Comparison of ENCODE assay signal across 21 cellular contexts in the genomic region with DNA sequence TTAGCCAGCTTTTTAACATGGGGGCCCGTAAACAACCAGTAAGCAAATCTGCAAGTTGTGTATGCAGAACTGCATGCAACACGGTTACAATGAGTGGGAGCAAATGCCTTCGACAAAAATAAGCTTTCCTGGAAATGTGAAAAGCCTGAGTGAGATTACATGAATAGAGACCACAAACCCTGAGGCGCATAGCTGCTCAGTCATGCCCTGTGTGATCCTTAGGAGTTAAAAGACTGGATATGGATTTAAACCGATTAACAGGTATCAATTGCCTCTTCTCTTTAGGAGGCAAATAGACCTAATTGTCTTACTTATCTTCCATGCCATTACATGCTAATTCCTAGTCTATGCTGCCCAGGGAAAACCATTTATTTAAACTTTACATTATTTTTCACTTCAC.
DNase-seq lines count a peak whose midpoint lies in the region; ATAC-seq, FAIRE-seq and TF ChIP-seq lines count a peak whose summit lies in the region.
"Had no signal": no experiment of that assay in that cellular context is flagged by ENCODE, and none has a peak within 500 bp of the region (broad histone marks: within the 10 kb centered on the region; RNA-seq: fewer than 3 reads in every experiment).

No MANE protein-coding gene starts in this region.

- no peak overlapping the region for H3K27ac Mint-ChIP-seq in WTC11
- H3K27ac Mint-ChIP-seq: CD4-positive, alpha-beta memory T cell had no signal

- no peaks in the 10 kb centered on the region for H4K20me1 ChIP-seq in keratinocyte (ENCODE audit: control insufficient read depth, extremely low read depth, insufficient read depth, low read length)

- no peaks in the 10 kb centered on the region for H3K79me2 ChIP-seq in keratinocyte (ENCODE audit: control insufficient read depth, insufficient read depth, low read length)

- ATAC-seq in WTC11 (peak; percentile 43; the same call in 1 of the 2 replicates), HG03469 (IDR thresholded peaks at IDR 0.05; ENCODE audit: unreplicated experiment) (no peak), HG02973 (IDR thresholded peaks at IDR 0.05; ENCODE audit: unreplicated experiment) (no peak)
- ATAC-seq: A549, HCT116 had no signal

- CTCF ChIA-PET in WTC11 (lab: Charles Lee), result interaction anchor here (0.5 kb wide), 1 partner anchor 30 kb away, joined by 3 read pairs; no protein-coding TSS in a partner anchor

- no peak overlapping the region for H3K4me3 Mint-ChIP-seq in WTC11
- H3K4me3 Mint-ChIP-seq: CD4-positive, alpha-beta memory T cell had no signal

- POLR2A ChIA-PET in WTC11 (lab: Charles Lee), result no interaction called here

- H3K9me3 Mint-ChIP-seq in WTC11, result no peaks in the 10 kb centered on the region

- dilution Hi-C loops in keratinocyte (cut with MboI; ENCODE audit: extremely low pct_ligation_motif_present, low sequenced_read_pairs), result no loop called here

- no peaks in the 10 kb centered on the region for H3K27me3 Mint-ChIP-seq in WTC11 (ENCODE audit: low read depth)
- H3K27me3 Mint-ChIP-seq: CD4-positive, alpha-beta memory T cell had no signal

- no peaks in the 10 kb centered on the region for H3K36me3 ChIP-seq in keratinocyte (ENCODE audit: control insufficient read depth in 2 of 2, extremely low read depth in 1 of 2, insufficient read depth in 2 of 2, low read length in 2 of 2)

- DNase-seq in D721Med (ENCODE audit: insufficient read length, low spot score) (no peak), NCI-H524 (lab: John Stamatoyannopoulos, UW) (peak; percentile 20 to 60), WTC11 (ENCODE audit: low spot score) (no peak), keratinocyte (ENCODE audit: low read depth, low spot score) (no peak), cerebellum (ENCODE audit: low spot score) (no peak)
- DNase-seq in stimulated activated CD4-positive, alpha-beta T cell treated with anti-CD3 and anti-CD28 coated beads, Interleukin-12 subunit alpha, Interleukin-12 subunit beta, amount 100 ng/mL, for 4 hours, result no peak
- DNase-seq: CD4-positive, alpha-beta memory T cell; DND-41; KG1; NCI-H187 treated with DMSO at 0.1 percent for 48 hours; NCI-H2227 treated with DMSO at 0.1 percent for 48 hours; NCI-H510A treated with DMSO at 0.1 percent for 48 hours; Right ventricle myocardium superior had no signal

- FAIRE-seq in D721Med (lab: Jason Lieb, UNC) (peak; percentile 96), keratinocyte (lab: Jason Lieb, UNC) (peak; percentile 53)
- FAIRE-seq: G401.6, RCC 7860 had no signal

- peaks cover 13% of the 10 kb centered on the region for H3K4me1 Mint-ChIP-seq in WTC11
- H3K4me1 Mint-ChIP-seq: CD4-positive, alpha-beta memory T cell had no signal

- no peaks in the 10 kb centered on the region for H3K4me1 ChIP-seq in keratinocyte (ENCODE audit: control insufficient read depth, extremely low read depth, insufficient read depth, low read length)
- H3K4me1 ChIP-seq: A549, BLaER1 had no signal

- H3K27me3 ChIP-seq in keratinocyte (ENCODE audit: control insufficient read depth, extremely low read depth, insufficient read depth, low read length), result no peaks in the 10 kb centered on the region
- H3K27me3 ChIP-seq: BLaER1 had no signal

- H3K4me2 ChIP-seq in keratinocyte (ENCODE audit: control insufficient read depth, extremely low read depth, insufficient read depth, low read depth, low read length), result no peak overlapping the region
- H3K4me2 ChIP-seq: A549, BLaER1 had no signal

- no peak for TF ChIP-seq CTCF in D721Med (IDR thresholded peaks at IDR 0.05; ENCODE audit: insufficient read depth, missing control alignments)
- no peak for TF ChIP-seq CTCF in WTC11 (IDR thresholded peaks at IDR 0.05)
- TF ChIP-seq CTCF in keratinocyte (optimal IDR thresholded peaks at IDR 0.05 in 1 of 3, IDR thresholded peaks at IDR 0.05 in 1 of 3, conservative IDR thresholded peaks at IDR 0.05 in 1 of 3; ENCODE audit: extremely low read depth in 1 of 3, insufficient read depth in 2 of 3, low read length in 3 of 3), result no peak

- no peaks in the 10 kb centered on the region for H3K36me3 Mint-ChIP-seq in WTC11
- H3K36me3 Mint-ChIP-seq: CD4-positive, alpha-beta memory T cell had no signal

- no peak overlapping the region for H2AFZ ChIP-seq in keratinocyte (ENCODE audit: control insufficient read depth, low read length)

- no peaks in the 10 kb centered on the region for H3K9me1 ChIP-seq in keratinocyte (ENCODE audit: control insufficient read depth, extremely low read depth, insufficient read depth, low read length)

- H3K27ac ChIP-seq in keratinocyte (ENCODE audit: control insufficient read depth, insufficient read depth, low read length), result no peak overlapping the region
- H3K27ac ChIP-seq: A549, BLaER1, SK-N-MC had no signal

- no peak overlapping the region for H3K9ac ChIP-seq in keratinocyte (ENCODE audit: control insufficient read depth, extremely low read depth, insufficient read depth, low read length)
- H3K9ac ChIP-seq: BLaER1 had no signal

- H3K9me3 ChIP-seq in keratinocyte (ENCODE audit: control insufficient read depth, low read depth, low read length), result no peaks in the 10 kb centered on the region
- H3K9me3 ChIP-seq: A549, BLaER1 had no signal

- H3K4me3 ChIP-seq in keratinocyte (ENCODE audit: control insufficient read depth in 2 of 3, extremely low read depth in 1 of 3, insufficient read depth in 2 of 3, low read depth in 1 of 3, low read length in 3 of 3), result no peak overlapping the region
- H3K4me3 ChIP-seq: A549, BLaER1, SK-N-MC had no signal

TF ChIP-seq in WTC11, 78 proteins besides CTCF, POLR2A, EP300 and RAD21:
- TF ChIP-seq SMAD4 (CRISPR knock-in tag; IDR thresholded peaks at IDR 0.05) (no peak), JUN (CRISPR knock-in tag; IDR thresholded peaks at IDR 0.05) (no peak), NFATC4 (CRISPR knock-in tag; IDR thresholded peaks at IDR 0.05) (no peak), SP1 (CRISPR knock-in tag; conservative IDR thresholded peaks at IDR 0.05) (no peak), GRHL2 (CRISPR knock-in tag; IDR thresholded peaks at IDR 0.05; ENCODE audit: insufficient replicate concordance, severe bottlenecking) (no peak)
- TF ChIP-seq, protein P1, sequence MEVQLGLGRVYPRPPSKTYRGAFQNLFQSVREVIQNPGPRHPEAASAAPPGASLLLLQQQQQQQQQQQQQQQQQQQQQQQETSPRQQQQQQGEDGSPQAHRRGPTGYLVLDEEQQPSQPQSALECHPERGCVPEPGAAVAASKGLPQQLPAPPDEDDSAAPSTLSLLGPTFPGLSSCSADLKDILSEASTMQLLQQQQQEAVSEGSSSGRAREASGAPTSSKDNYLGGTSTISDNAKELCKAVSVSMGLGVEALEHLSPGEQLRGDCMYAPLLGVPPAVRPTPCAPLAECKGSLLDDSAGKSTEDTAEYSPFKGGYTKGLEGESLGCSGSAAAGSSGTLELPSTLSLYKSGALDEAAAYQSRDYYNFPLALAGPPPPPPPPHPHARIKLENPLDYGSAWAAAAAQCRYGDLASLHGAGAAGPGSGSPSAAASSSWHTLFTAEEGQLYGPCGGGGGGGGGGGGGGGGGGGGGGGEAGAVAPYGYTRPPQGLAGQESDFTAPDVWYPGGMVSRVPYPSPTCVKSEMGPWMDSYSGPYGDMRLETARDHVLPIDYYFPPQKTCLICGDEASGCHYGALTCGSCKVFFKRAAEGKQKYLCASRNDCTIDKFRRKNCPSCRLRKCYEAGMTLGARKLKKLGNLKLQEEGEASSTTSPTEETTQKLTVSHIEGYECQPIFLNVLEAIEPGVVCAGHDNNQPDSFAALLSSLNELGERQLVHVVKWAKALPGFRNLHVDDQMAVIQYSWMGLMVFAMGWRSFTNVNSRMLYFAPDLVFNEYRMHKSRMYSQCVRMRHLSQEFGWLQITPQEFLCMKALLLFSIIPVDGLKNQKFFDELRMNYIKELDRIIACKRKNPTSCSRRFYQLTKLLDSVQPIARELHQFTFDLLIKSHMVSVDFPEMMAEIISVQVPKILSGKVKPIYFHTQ (CRISPR knock-in tag; IDR thresholded peaks at IDR 0.05), result no peak

Comparison
In these comparisons a context has a peak if more than half of its experiments do, and no peak if none do; other contexts are left out.
1. DNase-seq: peak in NCI-H524 (2 of 2); none in D721Med (single experiment), WTC11 (single experiment), keratinocyte (single experiment), stimulated activated CD4-positive, alpha-beta T cell treated with anti-CD3 and anti-CD28 coated beads, Interleukin-12 subunit alpha, Interleukin-12 subunit beta, amount 100 ng/mL, for 4 hours (single experiment) and cerebellum (single experiment).